Comparison of ENCODE assay signal across 16 cellular contexts in the genomic region with DNA sequence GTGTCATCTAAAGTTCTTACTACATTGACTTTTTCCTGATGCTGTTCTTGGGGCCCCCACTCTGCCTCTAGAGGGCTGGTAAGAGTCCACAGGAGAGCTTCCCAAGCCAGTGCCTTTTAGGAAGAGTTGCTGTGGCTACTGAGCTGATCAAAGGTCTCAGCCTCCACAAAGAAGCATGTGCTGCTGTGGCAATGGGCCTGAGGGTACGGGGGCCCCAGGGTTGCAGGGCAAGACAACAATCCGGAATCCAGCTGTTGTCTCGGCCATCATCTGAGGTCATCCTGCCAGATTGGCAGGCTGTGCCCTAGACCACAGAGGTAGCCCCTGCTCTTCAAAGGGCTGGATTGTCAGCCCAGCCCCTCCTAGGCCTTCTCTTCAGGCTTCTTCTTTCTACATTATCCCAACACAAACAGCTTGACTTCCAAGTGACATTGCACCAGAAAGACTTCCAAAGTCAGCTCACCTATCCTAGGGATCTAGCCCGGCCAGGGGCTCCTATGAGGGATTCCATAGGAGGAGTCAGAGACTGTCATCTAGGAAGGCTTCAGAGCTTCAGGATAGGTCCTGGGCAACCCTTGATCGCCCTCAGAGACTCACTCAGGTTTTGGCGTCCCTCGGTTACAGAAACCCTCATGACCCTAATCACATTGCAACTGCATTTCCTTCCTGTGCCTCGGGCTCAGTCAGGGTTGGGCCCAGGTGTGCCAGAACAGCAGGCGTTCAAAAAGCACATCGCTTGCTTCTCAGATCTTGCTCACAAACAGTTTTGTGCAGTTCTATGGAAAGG. TPM values are rescaled to one million over a fixed set of nuclear protein-coding genes. Genes with fewer than 3 reads are reported as not detected.
DNase-seq lines count a peak whose midpoint lies in the region; ATAC-seq and TF ChIP-seq lines count a peak whose summit lies in the region.
"Had no signal": no experiment of that assay in that cellular context is flagged by ENCODE, and none has a peak within 500 bp of the region (broad histone marks: within the 10 kb centered on the region; RNA-seq: fewer than 3 reads in every experiment).

No MANE protein-coding gene starts in this region.

- H3K9me3 Mint-ChIP-seq in naive thymus-derived CD8-positive, alpha-beta T cell: no peaks in the 10 kb centered on the region
- no peaks in the 10 kb centered on the region for H3K9me3 Mint-ChIP-seq in WTC11
- H3K9me3 Mint-ChIP-seq: activated CD8-positive, alpha-beta T cell treated with anti-CD3 and anti-CD28 coated beads for 36 hours; activated T-helper 2 cell treated with anti-CD3 and anti-CD28 coated beads, Interferon-gamma antibody, Interleukin-2, Interleukin-4, amounts not matched to agents 10 μg/mL and 5 μg/mL and 100 μg/mL, durations not matched to agents 14 hours and 24 hours and 36 hours; natural killer cell treated with Interleukin-12 subunit alpha and Interleukin-12 subunit beta and Interleukin-15 and Interleukin-18, amount 100 ng/mL, for 72 hours had no signal

- peak; percentile 56 to 74 for ATAC-seq in naive thymus-derived CD8-positive, alpha-beta T cell
- no peak for ATAC-seq in GM19023 (IDR thresholded peaks at IDR 0.05; ENCODE audit: unreplicated experiment)
- ATAC-seq in WTC11: no peak; the same call in 1 of the 2 replicates
- ATAC-seq: activated CD8-positive, alpha-beta T cell treated with anti-CD3 and anti-CD28 coated beads for 36 hours; body of pancreas; natural killer cell treated with Interleukin-12 subunit alpha and Interleukin-12 subunit beta and Interleukin-15 and Interleukin-18, amount 100 ng/mL, for 72 hours had no signal

- peaks cover 8 to 15% (median 12%) of the 10 kb centered on the region in 4 donors for H3K4me1 Mint-ChIP-seq in naive thymus-derived CD8-positive, alpha-beta T cell
- H3K4me1 Mint-ChIP-seq in WTC11: peaks cover 3% of the 10 kb centered on the region; the same call in 1 of the 2 replicates

- peak overlapping the region in 4 of 11 experiments; percentile 3 to 41 (median 27); a peak in 5 of 22 replicates for H3K27ac ChIP-seq in BLaER1 treated with 17β-estradiol and CSF1 and Interleukin-3, amounts not matched to agents 10 nM and 100 nM
- peak overlapping the region; percentile 41 for H3K27ac ChIP-seq in HL-60 (replicated peaks)
- peak overlapping the region; percentile 83 for H3K27ac ChIP-seq in duodenal mucosa (ENCODE audit: low read depth, low read length)
- no peak overlapping the region for H3K27ac ChIP-seq in A673 (ENCODE audit: low read depth, low read length, poor library complexity, severe bottlenecking)
- H3K27ac ChIP-seq: body of pancreas, left ventricle myocardium inferior, right atrium auricular region had no signal

- peak overlapping the region in 3 of 10 donors; percentile 29 to 58 (median 38) for H3K4me3 Mint-ChIP-seq in naive thymus-derived CD8-positive, alpha-beta T cell
- H3K4me3 Mint-ChIP-seq in WTC11: no peak overlapping the region
- H3K4me3 Mint-ChIP-seq: activated CD8-positive, alpha-beta T cell treated with anti-CD3 and anti-CD28 coated beads for 36 hours; natural killer cell treated with Interleukin-12 subunit alpha and Interleukin-12 subunit beta and Interleukin-15 and Interleukin-18, amount 100 ng/mL, for 72 hours had no signal

- intact Hi-C loops in A673 (cut with micrococcal nuclease; ENCODE audit: unreplicated experiment): no loop called here

- peaks cover 0 to 21% (median 19%) of the 10 kb centered on the region in 10 experiments; a peak in 16 of 20 replicates for H3K4me1 ChIP-seq in BLaER1 treated with 17β-estradiol and CSF1 and Interleukin-3, amounts not matched to agents 10 nM and 100 nM
- H3K4me1 ChIP-seq in duodenal mucosa (ENCODE audit: control insufficient read depth in 1 of 2, insufficient read depth in 2 of 2, low read length in 2 of 2) (peaks cover 9 to 17% of the 10 kb centered on the region in 2 donors), A673 (ENCODE audit: insufficient read depth, low read length, poor library complexity, severe bottlenecking) (no peaks in the 10 kb centered on the region)
- H3K4me1 ChIP-seq: body of pancreas, left ventricle myocardium inferior, right atrium auricular region had no signal

- H3K4me3 ChIP-seq in BLaER1 treated with 17β-estradiol and CSF1 and Interleukin-3, amounts not matched to agents 10 nM and 100 nM: no peak overlapping the region
- no peak overlapping the region for H3K4me3 ChIP-seq in HL-60 (replicated peaks; ENCODE audit: insufficient read depth, low read length)
- no peak overlapping the region for H3K4me3 ChIP-seq in duodenal mucosa (ENCODE audit: low read depth in 1 of 2, low read length in 2 of 2)
- H3K4me3 ChIP-seq in A673 (ENCODE audit: low read depth, low read length, poor library complexity, severe bottlenecking): no peak overlapping the region
- H3K4me3 ChIP-seq: body of pancreas, left ventricle myocardium inferior, right atrium auricular region had no signal

- H3K4me2 ChIP-seq in BLaER1 treated with 17β-estradiol and CSF1 and Interleukin-3, amounts not matched to agents 10 nM and 100 nM: peak overlapping the region in 9 of 11 experiments; percentile 18 to 70 (median 55); a peak in 17 of 22 replicates

- H3K27me3 Mint-ChIP-seq in naive thymus-derived CD8-positive, alpha-beta T cell: no peaks in the 10 kb centered on the region
- no peaks in the 10 kb centered on the region; the same call in 1 of the 2 replicates for H3K27me3 Mint-ChIP-seq in WTC11 (ENCODE audit: low read depth)
- H3K27me3 Mint-ChIP-seq: activated CD8-positive, alpha-beta T cell treated with anti-CD3 and anti-CD28 coated beads for 36 hours had no signal

- DNase-seq in HL-60 (ENCODE audit: low read depth in 1 of 2, low spot score in 1 of 2) (peak in 1 of 2 experiments; percentile 13), A673 (ENCODE audit: low spot score) (no peak), hippocampal formation (lab: John Stamatoyannopoulos, UW) (no peak), WTC11 (ENCODE audit: low spot score) (no peak)
- DNase-seq in naive thymus-derived CD8-positive, alpha-beta T cell: peak in 1 of 10 donors; percentile 14
- DNase-seq: activated CD8-positive, alpha-beta T cell treated with anti-CD3 and anti-CD28 coated beads for 36 hours; body of pancreas; DND-41; KG1; left ventricle myocardium inferior had no signal

- H3K27ac Mint-ChIP-seq in naive thymus-derived CD8-positive, alpha-beta T cell: peak overlapping the region in 9 of 10 donors; percentile 48 to 92 (median 82)
- no peak overlapping the region for H3K27ac Mint-ChIP-seq in WTC11
- H3K27ac Mint-ChIP-seq: activated CD8-positive, alpha-beta T cell treated with anti-CD3 and anti-CD28 coated beads for 36 hours; activated T-helper 2 cell treated with anti-CD3 and anti-CD28 coated beads, Interferon-gamma antibody, Interleukin-2, Interleukin-4, amounts not matched to agents 10 μg/mL and 5 μg/mL and 100 μg/mL, durations not matched to agents 14 hours and 24 hours and 36 hours; natural killer cell treated with Interleukin-12 subunit alpha and Interleukin-12 subunit beta and Interleukin-15 and Interleukin-18, amount 100 ng/mL, for 72 hours had no signal

- no peaks in the 10 kb centered on the region for H3K36me3 ChIP-seq in BLaER1 treated with 17β-estradiol and CSF1 and Interleukin-3, amounts not matched to agents 10 nM and 100 nM
- H3K36me3 ChIP-seq in duodenal mucosa (ENCODE audit: control insufficient read depth in 1 of 2, insufficient read depth in 2 of 2, low read length in 2 of 2) (no peaks in the 10 kb centered on the region), A673 (ENCODE audit: insufficient read depth, low read length, poor library complexity, severe bottlenecking) (no peaks in the 10 kb centered on the region)
- H3K36me3 ChIP-seq: left ventricle myocardium inferior, right atrium auricular region had no signal

- no peaks in the 10 kb centered on the region for H3K36me3 Mint-ChIP-seq in naive thymus-derived CD8-positive, alpha-beta T cell
- H3K36me3 Mint-ChIP-seq in WTC11: no peaks in the 10 kb centered on the region
- H3K36me3 Mint-ChIP-seq: natural killer cell treated with Interleukin-12 subunit alpha and Interleukin-12 subunit beta and Interleukin-15 and Interleukin-18, amount 100 ng/mL, for 72 hours had no signal

- H4K20me1 ChIP-seq in BLaER1 treated with 17β-estradiol and CSF1 and Interleukin-3, amounts not matched to agents 10 nM and 100 nM: no peaks in the 10 kb centered on the region

- no peak for TF ChIP-seq CTCF in HL-60 (IDR thresholded peaks at IDR 0.05; ENCODE audit: insufficient read depth, low read length)
- TF ChIP-seq CTCF in A673 (conservative IDR thresholded peaks at IDR 0.05; ENCODE audit: low read depth, low read length): no peak
- no peak for TF ChIP-seq CTCF in WTC11 (IDR thresholded peaks at IDR 0.05)

- H3K9ac ChIP-seq in BLaER1 treated with 17β-estradiol and CSF1 and Interleukin-3, amounts not matched to agents 10 nM and 100 nM: no peak overlapping the region
- peak overlapping the region in 1 of 2 donors; percentile 59 for H3K9ac ChIP-seq in duodenal mucosa (ENCODE audit: low read depth in 1 of 2, low read length in 2 of 2)

- BruUV-seq in A673 (replicated peaks; lab: Mats Ljungman, UMichigan): no TSS peak

- no peaks in the 10 kb centered on the region for H3K27me3 ChIP-seq in BLaER1 treated with 17β-estradiol and CSF1 and Interleukin-3, amounts not matched to agents 10 nM and 100 nM
- H3K27me3 ChIP-seq in HL-60 (ENCODE audit: insufficient read depth, poor library complexity, severe bottlenecking) (no peaks in the 10 kb centered on the region), duodenal mucosa (ENCODE audit: control insufficient read depth in 1 of 2, insufficient read depth in 2 of 2, low read length in 2 of 2) (no peaks in the 10 kb centered on the region), A673 (replicated peaks; ENCODE audit: insufficient read depth, low read depth, low read length, poor library complexity) (no peaks in the 10 kb centered on the region)
- H3K27me3 ChIP-seq: body of pancreas, right atrium auricular region had no signal

- POLR2A ChIA-PET in naive thymus-derived CD8-positive, alpha-beta T cell (lab: Charles Lee): interaction anchor here (2.0 kb wide), 1 partner anchor 28 kb away, joined by 5 read pairs; the partner anchor contains the start of gene SLC25A5
- POLR2A ChIA-PET in A673 (lab: Charles Lee; ENCODE audit: low non-redundant PET): no interaction called here
- POLR2A ChIA-PET in WTC11 (lab: Charles Lee): interaction anchor here (0.6 kb wide), 1 partner anchor 1057 kb away, joined by 4 read pairs; no protein-coding TSS in a partner anchor

- H3K9me3 ChIP-seq in BLaER1 treated with 17β-estradiol and CSF1 and Interleukin-3, amounts not matched to agents 10 nM and 100 nM (replicated peaks in 1 of 11): no peaks in the 10 kb centered on the region
- H3K9me3 ChIP-seq in duodenal mucosa (ENCODE audit: control insufficient read depth in 1 of 2, low read length in 2 of 2): no peaks in the 10 kb centered on the region
- no peaks in the 10 kb centered on the region for H3K9me3 ChIP-seq in A673 (ENCODE audit: low read depth, low read length, poor library complexity, severe bottlenecking)
- H3K9me3 ChIP-seq: body of pancreas, left ventricle myocardium inferior, right atrium auricular region had no signal

- CTCF ChIA-PET in A673 (lab: Charles Lee) (no interaction called here), WTC11 (lab: Charles Lee) (interaction anchor here (1.1 to 1.5 kb wide), 2 partner anchors 13 to 16 kb away, joined by 5 to 8 read pairs; no protein-coding TSS in a partner anchor)

RNA-seq across cellular contexts. Expression of gene SLC25A5, which starts 27.7 kb away (rescaled TPM):
- total RNA-seq in naive thymus-derived CD8-positive, alpha-beta T cell: 100 to 1,000 TPM; 104 to 106 TPM
- 100 to 1,000 TPM; 258 to 271 (median 271) TPM for polyA plus RNA-seq in naive thymus-derived CD8-positive, alpha-beta T cell
- total RNA-seq in A673 (2021) (360 and 368 TPM in 2 replicates), WTC11 (2021) (573 to 595 TPM (median 584 TPM) in 3 replicates)

Comparison
In these comparisons a context has a peak if more than half of its experiments do, and no peak if none do; other contexts are left out.
1. ATAC-seq: peak in naive thymus-derived CD8-positive, alpha-beta T cell (2 of 2); none in GM19023 (single experiment) and WTC11 (single experiment).